Comparison of ENCODE assay signal across 8 cellular contexts in genomic region chr21:42973309-42973990, GRCh38. TPM values are rescaled to one million over a fixed set of nuclear protein-coding genes. Genes with fewer than 3 reads are reported as not detected.
DNase-seq lines count a peak whose midpoint lies in the region; ATAC-seq lines count a peak whose summit lies in the region.

No MANE protein-coding gene starts in this region.

- no peaks in the 10 kb centered on the region for H3K36me3 ChIP-seq in subcutaneous abdominal adipose tissue (ENCODE audit: control insufficient read depth in 5 of 5, insufficient read depth in 5 of 5, low read length in 5 of 5)

- peaks cover 27% of the 10 kb centered on the region for H3K4me1 Mint-ChIP-seq in activated CD4-positive, alpha-beta T cell treated with anti-CD3 and anti-CD28 coated beads for 36 hours
- peaks cover 31% of the 10 kb centered on the region for H3K4me1 Mint-ChIP-seq in activated CD8-positive, alpha-beta T cell treated with anti-CD3 and anti-CD28 coated beads, Interleukin-2, amount 10 ng/mL, durations not matched to agents 7 days and 5 days (ENCODE audit: low read depth)
- H3K4me1 Mint-ChIP-seq in immature natural killer cell: peaks cover 22 to 23% of the 10 kb centered on the region in 2 donors

- peak overlapping the region; percentile 67 for H3K27ac ChIP-seq in subcutaneous abdominal adipose tissue (ENCODE audit: low read depth, low read length)

- H3K27me3 ChIP-seq in subcutaneous abdominal adipose tissue (ENCODE audit: control insufficient read depth in 5 of 5, insufficient read depth in 4 of 5, low read length in 5 of 5): no peaks in the 10 kb centered on the region

- no peaks in the 10 kb centered on the region for H3K27me3 Mint-ChIP-seq in activated CD4-positive, alpha-beta T cell treated with anti-CD3 and anti-CD28 coated beads for 36 hours
- no peaks in the 10 kb centered on the region for H3K27me3 Mint-ChIP-seq in activated CD8-positive, alpha-beta T cell treated with anti-CD3 and anti-CD28 coated beads, Interleukin-2, amount 10 ng/mL, durations not matched to agents 7 days and 5 days (ENCODE audit: low read depth)
- peaks cover 2 to 7% (median 4%) of the 10 kb centered on the region in 3 donors for H3K27me3 Mint-ChIP-seq in immature natural killer cell (ENCODE audit: low read depth in 3 of 3)

- H3K4me1 ChIP-seq in subcutaneous abdominal adipose tissue (ENCODE audit: control insufficient read depth in 5 of 5, insufficient read depth in 5 of 5, low read length in 5 of 5): peaks cover 3 to 34% (median 19%) of the 10 kb centered on the region in 5 donors

- intact Hi-C loops in activated CD4-positive, alpha-beta T cell treated with anti-CD3 and anti-CD28 coated beads for 36 hours (cut with DNase I, micrococcal nuclease): loop anchor here (5.0 to 10.0 kb wide), 6 partner anchors 51 to 1899 kb away; partner anchors contain the start of genes CFAP410 (in 1 of the 2), HSF2BP (in 1 of the 2), MX2 (in 1 of the 2) and PTTG1IP (in 1 of the 2)

- no peaks in the 10 kb centered on the region for H3K9me3 ChIP-seq in subcutaneous abdominal adipose tissue (ENCODE audit: control insufficient read depth in 5 of 5, low read length in 5 of 5)

- no peak for DNase-seq in activated CD4-positive, alpha-beta T cell treated with anti-CD3 and anti-CD28 coated beads for 36 hours
- no peak for DNase-seq in activated CD4-positive, alpha-beta T cell treated with anti-CD3 and anti-CD28 coated beads, Interleukin-2, amount 50 U/mL, for 4 hours
- DNase-seq in activated CD8-positive, alpha-beta T cell treated with anti-CD3 and anti-CD28 coated beads, Interleukin-2, amount 10 ng/mL, durations not matched to agents 7 days and 5 days: no peak
- DNase-seq in immature natural killer cell (no peak), NCI-H1092 (lab: John Stamatoyannopoulos, UW) (no peak), NCI-H2196 (lab: John Stamatoyannopoulos, UW; ENCODE audit: unreplicated experiment) (no peak), MV-4-11 (lab: John Stamatoyannopoulos, UW) (no peak)

- peaks cover 16% of the 10 kb centered on the region for H3K36me3 Mint-ChIP-seq in activated CD4-positive, alpha-beta T cell treated with anti-CD3 and anti-CD28 coated beads for 36 hours (ENCODE audit: low read depth)
- H3K36me3 Mint-ChIP-seq in activated CD8-positive, alpha-beta T cell treated with anti-CD3 and anti-CD28 coated beads, Interleukin-2, amount 10 ng/mL, durations not matched to agents 7 days and 5 days (ENCODE audit: low read depth): peaks cover 18% of the 10 kb centered on the region
- no peaks in the 10 kb centered on the region for H3K36me3 Mint-ChIP-seq in immature natural killer cell

- peak overlapping the region; percentile 64 to 76 (median 70) for H3K4me3 ChIP-seq in subcutaneous abdominal adipose tissue (ENCODE audit: low read depth in 1 of 5, low read length in 5 of 5)

- H3K9ac ChIP-seq in subcutaneous abdominal adipose tissue (ENCODE audit: low read length in 5 of 5): peak overlapping the region in 4 of 5 donors; percentile 17 to 89 (median 53)

- peak; percentile 17 for ATAC-seq in activated CD4-positive, alpha-beta T cell treated with anti-CD3 and anti-CD28 coated beads for 36 hours
- ATAC-seq in activated CD8-positive, alpha-beta T cell treated with anti-CD3 and anti-CD28 coated beads, Interleukin-2, amount 10 ng/mL, durations not matched to agents 7 days and 5 days: no peak

- H3K9me3 Mint-ChIP-seq in activated CD4-positive, alpha-beta T cell treated with anti-CD3 and anti-CD28 coated beads for 36 hours (ENCODE audit: low read depth): no peaks in the 10 kb centered on the region
- H3K9me3 Mint-ChIP-seq in activated CD8-positive, alpha-beta T cell treated with anti-CD3 and anti-CD28 coated beads, Interleukin-2, amount 10 ng/mL, durations not matched to agents 7 days and 5 days (ENCODE audit: insufficient read depth): no peaks in the 10 kb centered on the region
- H3K9me3 Mint-ChIP-seq in immature natural killer cell: no peaks in the 10 kb centered on the region

- CTCF ChIA-PET in activated CD4-positive, alpha-beta T cell treated with anti-CD3 and anti-CD28 coated beads for 36 hours (lab: Charles Lee): no interaction called here
- CTCF ChIA-PET in activated CD8-positive, alpha-beta T cell treated with anti-CD3 and anti-CD28 coated beads, Interleukin-2, amount 10 ng/mL, durations not matched to agents 7 days and 5 days (lab: Charles Lee): interaction anchor here (1.0 kb wide), 1 partner anchor 18 kb away, joined by 4 read pairs; no protein-coding TSS in a partner anchor

- peak overlapping the region; percentile 82 for H3K27ac Mint-ChIP-seq in activated CD4-positive, alpha-beta T cell treated with anti-CD3 and anti-CD28 coated beads for 36 hours
- peak overlapping the region; percentile 92 for H3K27ac Mint-ChIP-seq in activated CD8-positive, alpha-beta T cell treated with anti-CD3 and anti-CD28 coated beads, Interleukin-2, amount 10 ng/mL, durations not matched to agents 7 days and 5 days
- H3K27ac Mint-ChIP-seq in immature natural killer cell: peak overlapping the region; percentile 72 to 92 (median 88)

- POLR2A ChIA-PET in activated CD4-positive, alpha-beta T cell treated with anti-CD3 and anti-CD28 coated beads for 36 hours (lab: Charles Lee): interaction anchor here (0.6 to 1.5 kb wide), 3 partner anchors 81 to 523 kb away, joined by 3 to 8 read pairs (median 4); partner anchors contain the start of gene NDUFV3
- POLR2A ChIA-PET in activated CD8-positive, alpha-beta T cell treated with anti-CD3 and anti-CD28 coated beads, Interleukin-2, amount 10 ng/mL, durations not matched to agents 7 days and 5 days (lab: Charles Lee): interaction anchor here (0.6 to 1.0 kb wide), 5 partner anchors 10 to 94 kb away, joined by 3 to 4 read pairs (median 3); no protein-coding TSS in a partner anchor

- peak overlapping the region; percentile 60 for H3K4me3 Mint-ChIP-seq in activated CD4-positive, alpha-beta T cell treated with anti-CD3 and anti-CD28 coated beads for 36 hours
- H3K4me3 Mint-ChIP-seq in activated CD8-positive, alpha-beta T cell treated with anti-CD3 and anti-CD28 coated beads, Interleukin-2, amount 10 ng/mL, durations not matched to agents 7 days and 5 days: peak overlapping the region; percentile 68
- peak overlapping the region; percentile 76 to 84 (median 82) for H3K4me3 Mint-ChIP-seq in immature natural killer cell

RNA-seq across cellular contexts. Expression of gene PKNOX1, which starts 0.9 kb away (rescaled TPM):
- 10 to 100 TPM; 13.4 to 14.8 TPM for total RNA-seq in activated CD4-positive, alpha-beta T cell treated with anti-CD3 and anti-CD28 coated beads for 36 hours
- 10 to 100 TPM; 23.9 to 25.3 TPM for total RNA-seq in activated CD8-positive, alpha-beta T cell treated with anti-CD3 and anti-CD28 coated beads, Interleukin-2, amount 10 ng/mL, durations not matched to agents 7 days and 5 days
- polyA plus RNA-seq in immature natural killer cell: 10 to 100 TPM; 11.0 to 25.3 (median 14.8) TPM

RNA-seq across cellular contexts. Expression of gene ERVH48-1, which starts 48.0 kb away (rescaled TPM):
- total RNA-seq in activated CD4-positive, alpha-beta T cell treated with anti-CD3 and anti-CD28 coated beads for 36 hours: 1 to 10 TPM in 1 of 2 experiments, under 1 TPM in 1; 0.91 to 1.4 TPM
- under 1 TPM in 1 of 2 experiments, not detected in 1; 0.13 TPM for total RNA-seq in activated CD8-positive, alpha-beta T cell treated with anti-CD3 and anti-CD28 coated beads, Interleukin-2, amount 10 ng/mL, durations not matched to agents 7 days and 5 days
- not detected for polyA plus RNA-seq in immature natural killer cell
